Comparison of ENCODE assay signal across 30 cellular contexts in genomic region chr9:13377286-13377925, GRCh38.
DNase-seq lines count a peak whose midpoint lies in the region; ATAC-seq and TF ChIP-seq lines count a peak whose summit lies in the region.
"Had no signal": no experiment of that assay in that cellular context is flagged by ENCODE, and none has a peak within 500 bp of the region (broad histone marks: within the 10 kb centered on the region; RNA-seq: fewer than 3 reads in every experiment).

No MANE protein-coding gene starts in this region.

- H3K36me3 ChIP-seq in GM23248 (ENCODE audit: low read depth), result no peaks in the 10 kb centered on the region
- H3K36me3 ChIP-seq: lower lobe of right lung, pancreas, spleen had no signal

- no peaks in the 10 kb centered on the region for H4K20me1 ChIP-seq in GM23248 (ENCODE audit: insufficient read depth)

- H3F3A ChIP-seq in GM23248 (ENCODE audit: insufficient read depth), result peaks cover 10% of the 10 kb centered on the region

- H3K4me1 ChIP-seq in GM23248 (ENCODE audit: insufficient read depth), result peaks cover 20% of the 10 kb centered on the region
- H3K4me1 ChIP-seq: lower lobe of right lung, pancreas, spleen had no signal

- no peaks in the 10 kb centered on the region for H3K9me3 ChIP-seq in GM23248 (ENCODE audit: low read depth)
- H3K9me3 ChIP-seq: lower lobe of right lung, pancreas had no signal

- H3K27me3 ChIP-seq in GM23248 (replicated peaks; ENCODE audit: insufficient read depth), result no peaks in the 10 kb centered on the region
- H3K27me3 ChIP-seq: pancreas, spleen had no signal

- no peak overlapping the region for H3K4me3 Mint-ChIP-seq in chondrocyte (ENCODE audit: unreplicated experiment)
- H3K4me3 Mint-ChIP-seq: activated CD4-positive, alpha-beta T cell treated with anti-CD3 and anti-CD28 coated beads for 36 hours; activated naive CD8-positive, alpha-beta T cell treated with anti-CD3 and anti-CD28 coated beads, Interleukin-2, amount 10 ng/mL, durations not matched to agents 7 days and 5 days; activated T-cell treated with anti-CD3 and anti-CD28 coated beads, Interleukin-2, amount 50 U/mL, for 24 hours; central memory CD8-positive, alpha-beta T cell; natural killer cell treated with Interleukin-12 subunit alpha and Interleukin-12 subunit beta and Interleukin-15 and Interleukin-18, amount 100 ng/mL, for 72 hours; type B pancreatic cell had no signal

- peak; percentile 24 for DNase-seq in GM23248
- peak; percentile 86 for DNase-seq in NCI-H446 treated with DMSO at 0.1 percent for 48 hours (lab: John Stamatoyannopoulos, UW)
- no peak for DNase-seq in chondrocyte (ENCODE audit: low spot score)
- DNase-seq in omental fat pad (ENCODE audit: low spot score), result no peak
- no peak for DNase-seq in NCI-H82 treated with DMSO at 0.1 percent for 48 hours (lab: John Stamatoyannopoulos, UW; ENCODE audit: unreplicated experiment)
- no peak for DNase-seq in occipital lobe (lab: John Stamatoyannopoulos, UW)
- DNase-seq in SW480 (ENCODE audit: low spot score), result no peak
- DNase-seq: activated CD4-positive, alpha-beta T cell treated with anti-CD3 and anti-CD28 coated beads for 36 hours; activated CD8-positive, alpha-beta memory T cell treated with anti-CD3 and anti-CD28 coated beads for 24 hours; activated gamma-delta T cell; activated naive CD8-positive, alpha-beta T cell treated with anti-CD3 and anti-CD28 coated beads, Interleukin-2, amount 10 ng/mL, durations not matched to agents 7 days and 5 days; activated T-cell treated with anti-CD3 and anti-CD28 coated beads, Interleukin-2, amount 50 U/mL, for 24 hours; COR-L47; DMS79; GF-D8; lower lobe of right lung; NCI-H1694; NCI-H774; pancreas; PC-9; retina; spleen had no signal

- TF ChIP-seq CTCF in chondrocyte (IDR thresholded peaks at IDR 0.05) (no peak), omental fat pad (IDR thresholded peaks at IDR 0.05) (no peak)

- peak overlapping the region; percentile 8 for H3K4me2 ChIP-seq in GM23248 (ENCODE audit: unreplicated experiment)
- H3K4me2 ChIP-seq: KMS-11, PC-9 had no signal

- H3K9me3 Mint-ChIP-seq in chondrocyte (ENCODE audit: low read depth), result peaks cover 3% of the 10 kb centered on the region
- H3K9me3 Mint-ChIP-seq: type B pancreatic cell had no signal

- peak overlapping the region; percentile 33 for H3K27ac Mint-ChIP-seq in chondrocyte (ENCODE audit: unreplicated experiment)
- H3K27ac Mint-ChIP-seq: activated CD4-positive, alpha-beta T cell treated with anti-CD3 and anti-CD28 coated beads for 36 hours; activated naive CD8-positive, alpha-beta T cell treated with anti-CD3 and anti-CD28 coated beads, Interleukin-2, amount 10 ng/mL, durations not matched to agents 7 days and 5 days; activated T-cell treated with anti-CD3 and anti-CD28 coated beads, Interleukin-2, amount 50 U/mL, for 24 hours; natural killer cell treated with Interleukin-12 subunit alpha and Interleukin-12 subunit beta and Interleukin-15 and Interleukin-18, amount 100 ng/mL, for 72 hours; type B pancreatic cell had no signal

- H3K27me3 Mint-ChIP-seq in chondrocyte (ENCODE audit: low read depth), result no peaks in the 10 kb centered on the region
- H3K27me3 Mint-ChIP-seq: activated CD4-positive, alpha-beta T cell treated with anti-CD3 and anti-CD28 coated beads for 36 hours; activated naive CD8-positive, alpha-beta T cell treated with anti-CD3 and anti-CD28 coated beads, Interleukin-2, amount 10 ng/mL, durations not matched to agents 7 days and 5 days; activated T-cell treated with anti-CD3 and anti-CD28 coated beads, Interleukin-2, amount 50 U/mL, for 24 hours; central memory CD8-positive, alpha-beta T cell; natural killer cell treated with Interleukin-12 subunit alpha and Interleukin-12 subunit beta and Interleukin-15 and Interleukin-18, amount 100 ng/mL, for 72 hours; type B pancreatic cell had no signal

- WGBS in GM23248 (ENCODE audit: low coverage in 1 of 2, low lambda C conversion rate in 2 of 2, missing lambda C conversion rate in 2 of 2), 2 experiments, result 12 to 13% methylated on average over 2 of the region's 2 CpGs

- no peaks in the 10 kb centered on the region for H3K9me2 ChIP-seq in GM23248 (ENCODE audit: insufficient read depth)

- no peak overlapping the region for H3K4me3 ChIP-seq in GM23248
- H3K4me3 ChIP-seq: lower lobe of right lung, pancreas, PC-9, spleen had no signal

- peaks cover 23% of the 10 kb centered on the region for H3K4me1 Mint-ChIP-seq in chondrocyte (ENCODE audit: low read depth)
- H3K4me1 Mint-ChIP-seq: activated CD4-positive, alpha-beta T cell treated with anti-CD3 and anti-CD28 coated beads for 36 hours; activated naive CD8-positive, alpha-beta T cell treated with anti-CD3 and anti-CD28 coated beads, Interleukin-2, amount 10 ng/mL, durations not matched to agents 7 days and 5 days; central memory CD8-positive, alpha-beta T cell had no signal

- in situ Hi-C loops in GM23248 (cut with MboI), result no loop called here

- H3K27ac ChIP-seq in GM23248, result no peak overlapping the region
- H3K27ac ChIP-seq: epithelial cell of prostate, KMS-11, lower lobe of right lung, pancreas, PC-9, spleen had no signal

- H3K36me3 Mint-ChIP-seq in chondrocyte (ENCODE audit: low read depth), result no peaks in the 10 kb centered on the region
- H3K36me3 Mint-ChIP-seq: activated naive CD8-positive, alpha-beta T cell treated with anti-CD3 and anti-CD28 coated beads, Interleukin-2, amount 10 ng/mL, durations not matched to agents 7 days and 5 days; natural killer cell treated with Interleukin-12 subunit alpha and Interleukin-12 subunit beta and Interleukin-15 and Interleukin-18, amount 100 ng/mL, for 72 hours; type B pancreatic cell had no signal

- peak; percentile 27 for ATAC-seq in omental fat pad (ENCODE audit: low FRiP score)
- ATAC-seq: activated CD4-positive, alpha-beta T cell treated with anti-CD3 and anti-CD28 coated beads for 36 hours; HCT116; lower lobe of right lung; natural killer cell treated with Interleukin-12 subunit alpha and Interleukin-12 subunit beta and Interleukin-15 and Interleukin-18, amount 100 ng/mL, for 72 hours; pancreas; Right ventricle myocardium inferior; SK-N-SH treated with all-trans-retinoic acid at 6 μM for 48 hours had no signal

- no peak overlapping the region for H3K9ac ChIP-seq in GM23248
- H3K9ac ChIP-seq: KMS-11 had no signal

- 0 out of 2 replicates have a peak overlapping the region, but pooled peaks have one; percentile 27 for H2AFZ ChIP-seq in GM23248
- H2AFZ ChIP-seq: PC-9 had no signal

- no peaks in the 10 kb centered on the region for H3K79me2 ChIP-seq in GM23248 (ENCODE audit: insufficient read depth)

Comparison
In these comparisons a context has a peak if more than half of its experiments do, and no peak if none do; other contexts are left out.
1. DNase-seq: peak in GM23248 (single experiment) and NCI-H446 treated with DMSO at 0.1 percent for 48 hours (single experiment); none in chondrocyte (single experiment), omental fat pad (single experiment), NCI-H82 treated with DMSO at 0.1 percent for 48 hours (single experiment), occipital lobe (single experiment) and SW480 (single experiment).